ENCODE assay signal across 25 cellular contexts in genomic region chr3:6781103-6781502, GRCh38.
"Had no signal": no experiment of that assay in that cellular context is flagged by ENCODE, and none has a peak within 500 bp of the region (broad histone marks: within the 10 kb centered on the region; RNA-seq: fewer than 3 reads in every experiment).

No MANE protein-coding gene starts in this region.

- H3K27me3 ChIP-seq: hepatocyte, left lung, pancreas, suprapubic skin, thyroid gland had no signal

- H3K27ac Mint-ChIP-seq: endodermal cell; naive B cell; nephron; progenitor cell of endocrine pancreas; stimulated activated effector memory CD8-positive, alpha-beta T cell treated with anti-CD3 and anti-CD28 coated beads, Interleukin-12 subunit alpha, Interleukin-12 subunit beta, amount 100 ng/mL, for 72 hours; type B pancreatic cell had no signal

- H3K36me3 Mint-ChIP-seq: naive B cell; stimulated activated effector memory CD8-positive, alpha-beta T cell treated with anti-CD3 and anti-CD28 coated beads, Interleukin-12 subunit alpha, Interleukin-12 subunit beta, amount 100 ng/mL, for 72 hours; type B pancreatic cell had no signal

- H3K27me3 Mint-ChIP-seq: progenitor cell of endocrine pancreas, type B pancreatic cell had no signal

- H3K36me3 ChIP-seq: left lung, lower lobe of right lung, pancreas, suprapubic skin, thyroid gland had no signal

- H3K9me3 ChIP-seq: left lung, lower lobe of right lung, pancreas, suprapubic skin, thyroid gland had no signal

- H3K4me1 ChIP-seq: left lung, lower lobe of right lung, pancreas, suprapubic skin, thyroid gland had no signal

- DNase-seq: effector CD4-positive, alpha-beta T cell; endodermal cell; erythroblast; foreskin melanocyte; head of caudate nucleus; islet precursor cell; left lung; lower lobe of right lung; mesenchymal stem cell; midbrain; naive B cell; occipital lobe; pancreas; right cardiac atrium; stimulated activated CD4-positive, alpha-beta T cell treated with anti-CD3 and anti-CD28 coated beads, Interleukin-4, amount 100 ng/mL, for 1 hour; stimulated activated CD8-positive, alpha-beta memory T cell treated with anti-CD3 and anti-CD28 coated beads, Interleukin-4, amount 100 ng/mL, for 48 hours; stimulated activated naive CD8-positive, alpha-beta T cell treated with anti-CD3 and anti-CD28 coated beads, Interleukin-15, Interleukin-2, amounts not matched to agents 100 U/mL and 50 U/mL, for 24 hours; thyroid gland had no signal

- H3K27ac ChIP-seq: hepatocyte, left lung, lower lobe of right lung, pancreas, suprapubic skin, thyroid gland had no signal

- H3K4me3 Mint-ChIP-seq: endodermal cell; naive B cell; nephron; stimulated activated effector memory CD8-positive, alpha-beta T cell treated with anti-CD3 and anti-CD28 coated beads, Interleukin-12 subunit alpha, Interleukin-12 subunit beta, amount 100 ng/mL, for 72 hours; type B pancreatic cell had no signal

- H3K9me3 Mint-ChIP-seq: endodermal cell, nephron, type B pancreatic cell had no signal

- H3K4me3 ChIP-seq: hepatocyte, left lung, lower lobe of right lung, pancreas, smooth muscle cell, suprapubic skin, thyroid gland had no signal

- ATAC-seq: left lung; lower lobe of right lung; pancreas; right cardiac atrium; stimulated activated effector memory CD8-positive, alpha-beta T cell treated with anti-CD3 and anti-CD28 coated beads, Interleukin-12 subunit alpha, Interleukin-12 subunit beta, amount 100 ng/mL, for 72 hours; stimulated activated naive CD8-positive, alpha-beta T cell treated with anti-CD3 and anti-CD28 coated beads, Interleukin-15, Interleukin-2, amounts not matched to agents 100 U/mL and 50 U/mL, for 24 hours had no signal

- H3K4me1 Mint-ChIP-seq: naive B cell; nephron; stimulated activated effector memory CD8-positive, alpha-beta T cell treated with anti-CD3 and anti-CD28 coated beads, Interleukin-12 subunit alpha, Interleukin-12 subunit beta, amount 100 ng/mL, for 72 hours had no signal
